ENCODE assay signal across 8 cellular contexts in the genomic region with DNA sequence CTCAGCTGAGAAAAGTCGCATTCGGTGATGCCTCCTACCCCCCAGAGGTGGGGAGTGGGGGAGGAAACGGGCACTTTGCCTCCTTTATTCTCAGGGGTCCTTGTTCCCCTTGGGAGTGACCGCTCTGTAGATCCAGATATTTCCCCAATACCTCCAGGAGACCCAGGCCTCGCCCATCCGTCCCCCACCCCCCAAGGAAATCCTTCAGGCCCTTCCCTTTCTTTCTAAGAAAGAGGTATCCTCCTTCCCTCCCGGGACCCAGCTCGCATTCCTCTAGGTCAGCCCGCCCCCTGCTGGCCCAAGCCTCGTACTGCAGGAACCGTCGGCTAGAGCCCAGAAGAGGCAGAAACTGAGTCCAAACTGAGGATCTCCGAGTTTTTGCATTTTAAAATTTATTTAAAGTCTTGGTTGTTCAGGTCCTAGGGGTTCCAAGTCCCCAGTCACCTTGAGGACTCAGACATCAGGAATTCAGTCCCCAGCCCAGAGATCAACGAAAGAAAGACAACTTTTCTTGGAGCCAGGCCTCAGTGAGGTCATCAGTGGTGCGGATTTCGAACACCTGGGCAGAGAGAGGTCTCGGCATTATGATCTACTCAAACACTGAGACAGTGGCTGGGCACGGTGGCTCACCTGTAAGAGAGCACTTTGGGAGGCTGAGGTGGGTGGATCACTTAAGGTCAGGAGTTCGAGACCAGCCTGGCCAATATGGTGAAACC. TPM values are rescaled to one million over a fixed set of nuclear protein-coding genes. Genes with fewer than 3 reads are reported as not detected.
DNase-seq lines count a peak whose midpoint lies in the region; ATAC-seq and TF ChIP-seq lines count a peak whose summit lies in the region.

No MANE protein-coding gene starts in this region.

- H3K36me3 Mint-ChIP-seq in Caco-2 (ENCODE audit: insufficient read depth, unreplicated experiment) = peaks cover 12% of the 10 kb centered on the region
- H3K36me3 Mint-ChIP-seq in activated T-helper 2 cell treated with anti-CD3 and anti-CD28 coated beads, Interferon-gamma antibody, Interleukin-2, Interleukin-4, amounts not matched to agents 10 μg/mL and 5 μg/mL and 100 μg/mL, durations not matched to agents 14 hours and 24 hours and 36 hours (ENCODE audit: low read depth) = peaks cover 40% of the 10 kb centered on the region

- H3K9me3 ChIP-seq in Caco-2 (no peaks in the 10 kb centered on the region), IMR-90 (ENCODE audit: control insufficient read depth, insufficient read depth, low read length) (no peaks in the 10 kb centered on the region), neuron (ENCODE audit: low read length) (no peaks in the 10 kb centered on the region)

- no peaks in the 10 kb centered on the region for H4K20me1 ChIP-seq in IMR-90 (ENCODE audit: insufficient read depth, low read length)

- 28% methylated on average over 8 of the region's 19 CpGs; no CpG with 5 or more reads in 1 of the 2 experiments for WGBS in IMR-90 (ENCODE audit: extremely low coverage in 2 of 2, insufficient read length in 1 of 2), 2 experiments

- H3K4me1 Mint-ChIP-seq in Caco-2 (ENCODE audit: low read depth, unreplicated experiment) = peaks cover 9% of the 10 kb centered on the region
- H3K4me1 Mint-ChIP-seq in activated T-helper 2 cell treated with anti-CD3 and anti-CD28 coated beads, Interferon-gamma antibody, Interleukin-2, Interleukin-4, amounts not matched to agents 10 μg/mL and 5 μg/mL and 100 μg/mL, durations not matched to agents 14 hours and 24 hours and 36 hours (ENCODE audit: low read depth) = peaks cover 21% of the 10 kb centered on the region

- H3K18ac ChIP-seq in IMR-90 (ENCODE audit: low read depth, low read length) = no peak overlapping the region

- no peaks in the 10 kb centered on the region for H3K27me3 Mint-ChIP-seq in Caco-2 (ENCODE audit: insufficient read depth, unreplicated experiment)
- no peaks in the 10 kb centered on the region for H3K27me3 Mint-ChIP-seq in activated T-helper 2 cell treated with anti-CD3 and anti-CD28 coated beads, Interferon-gamma antibody, Interleukin-2, Interleukin-4, amounts not matched to agents 10 μg/mL and 5 μg/mL and 100 μg/mL, durations not matched to agents 14 hours and 24 hours and 36 hours (ENCODE audit: low read depth)

- H3K9me3 Mint-ChIP-seq in Caco-2 (ENCODE audit: unreplicated experiment) = no peaks in the 10 kb centered on the region
- H3K9me3 Mint-ChIP-seq in activated T-helper 2 cell treated with anti-CD3 and anti-CD28 coated beads, Interferon-gamma antibody, Interleukin-2, Interleukin-4, amounts not matched to agents 10 μg/mL and 5 μg/mL and 100 μg/mL, durations not matched to agents 14 hours and 24 hours and 36 hours = no peaks in the 10 kb centered on the region

- no peak overlapping the region for H3K4me2 ChIP-seq in IMR-90 (ENCODE audit: low read depth, low read length)

- H2BK20ac ChIP-seq in IMR-90 (ENCODE audit: low read depth, low read length) = no peak overlapping the region

- in situ Hi-C loops in IMR-90 (cut with MboI; ENCODE audit: low sequenced_read_pairs) = loop anchor here (5.0 to 10.0 kb wide), 2 partner anchors 206 to 373 kb away; no protein-coding TSS in a partner anchor

- peak overlapping the region; percentile 1 for H2AFZ ChIP-seq in IMR-90 (replicated peaks; ENCODE audit: low read length, poor library complexity)
- peak overlapping the region; percentile 31 for H2AFZ ChIP-seq in neuron (ENCODE audit: low read depth, low read length)

- no peak overlapping the region for H3K23ac ChIP-seq in IMR-90 (ENCODE audit: low read depth, low read length)

- H2BK15ac ChIP-seq in IMR-90 (ENCODE audit: low read depth, low read length) = no peak overlapping the region

- BruUV-seq in Caco-2 (replicated peaks; lab: Mats Ljungman, UMichigan) (no TSS peak), IMR-90 (replicated peaks; lab: Mats Ljungman, UMichigan) (no TSS peak)

- CTCF ChIA-PET in Caco-2 (lab: Charles Lee) (interaction anchor here (0.5 to 1.8 kb wide), 10 partner anchors 14 to 366 kb away, joined by 3 to 16 read pairs (median 3); a partner anchor contains a TSS), IMR-90 (lab: Yijun Ruan, JAX) (interaction anchor here (0.5 to 1.0 kb wide), 3 partner anchors 206 to 217 kb away, joined by 3 to 4 read pairs (median 3); no protein-coding TSS in a partner anchor)

- intact Hi-C loops in Caco-2 (cut with micrococcal nuclease; ENCODE audit: unreplicated experiment) (loop anchor here (1.0 kb wide), 3 partner anchors 116 to 206 kb away; no protein-coding TSS in a partner anchor), IMR-90 (cut with micrococcal nuclease) (loop anchor here (1.0 to 5.0 kb wide), 5 partner anchors 115 to 365 kb away; a partner anchor contains a TSS)
- intact Hi-C loops in activated T-helper 2 cell treated with anti-CD3 and anti-CD28 coated beads, Interferon-gamma antibody, Interleukin-2, Interleukin-4, amounts not matched to agents 10 μg/mL and 5 μg/mL and 100 μg/mL, durations not matched to agents 14 hours and 24 hours and 36 hours (cut with micrococcal nuclease) = loop anchor here (1.0 kb wide), 2 partner anchors 116 to 206 kb away; no protein-coding TSS in a partner anchor

- H3K27ac ChIP-seq in IMR-90 (ENCODE audit: insufficient read depth, low read length) (no peak overlapping the region), substantia nigra (ENCODE audit: low read depth, low read length, poor library complexity, severe bottlenecking) (no peak overlapping the region)

- H4K8ac ChIP-seq in IMR-90 (ENCODE audit: low read depth in 2 of 2, low read length in 2 of 2) = no peak overlapping the region

- TF ChIP-seq POLR2A in IMR-90 (IDR thresholded peaks at IDR 0.05; ENCODE audit: low read depth, low read length) = peak; percentile 43; the same call in 1 of the 2 replicates

- no peak overlapping the region for H3K4me3 Mint-ChIP-seq in Caco-2 (ENCODE audit: unreplicated experiment)
- H3K4me3 Mint-ChIP-seq in activated T-helper 2 cell treated with anti-CD3 and anti-CD28 coated beads, Interferon-gamma antibody, Interleukin-2, Interleukin-4, amounts not matched to agents 10 μg/mL and 5 μg/mL and 100 μg/mL, durations not matched to agents 14 hours and 24 hours and 36 hours (ENCODE audit: low read depth) = no peak overlapping the region

- peak; percentile 98 for ATAC-seq in IMR-90 (ENCODE audit: low read depth)
- no peak for ATAC-seq in GM21737 (IDR thresholded peaks at IDR 0.05; ENCODE audit: unreplicated experiment)

- no peaks in the 10 kb centered on the region for H3K9me1 ChIP-seq in IMR-90 (ENCODE audit: insufficient read depth, low read length)

- no peak overlapping the region for H3K4ac ChIP-seq in IMR-90 (ENCODE audit: low read depth, low read length)

- dilution Hi-C loops in IMR-90 (cut with HindIII; ENCODE audit: low sequenced_read_pairs, unreplicated experiment) = no loop called here

- POLR2A ChIA-PET in Caco-2 (lab: Charles Lee) = no interaction called here
- POLR2A ChIA-PET in IMR-90 (lab: Charles Lee; ENCODE audit: unreplicated experiment) = no interaction called here

- H3K27me3 ChIP-seq in Caco-2 (replicated peaks; ENCODE audit: control insufficient read depth, insufficient read depth, low read length) = no peaks in the 10 kb centered on the region
- H3K27me3 ChIP-seq in IMR-90 (ENCODE audit: control insufficient read depth, insufficient read depth, low read length) = peaks cover 9% of the 10 kb centered on the region; the same call in 1 of the 2 replicates
- H3K27me3 ChIP-seq in neuron (ENCODE audit: insufficient read depth, low read length) = peaks cover 3% of the 10 kb centered on the region

- no peaks in the 10 kb centered on the region for H3K79me1 ChIP-seq in IMR-90 (ENCODE audit: low read depth in 1 of 2, low read length in 2 of 2)

- no peak overlapping the region for H2BK5ac ChIP-seq in IMR-90 (ENCODE audit: low read depth, low read length, poor library complexity, severe bottlenecking)

- peak; percentile 96 for TF ChIP-seq RAD21 in IMR-90 (IDR thresholded peaks at IDR 0.05; ENCODE audit: low read length)

- H3K9ac ChIP-seq in IMR-90 (ENCODE audit: low read depth, low read length) = no peak overlapping the region

- no peak overlapping the region for H3K14ac ChIP-seq in IMR-90 (replicated peaks; ENCODE audit: low read depth, low read length)

- DNase-seq in Caco-2 (peak; percentile 83 to 93), IMR-90 (peak; percentile 53), RKO (ENCODE audit: low spot score) (peak; percentile 54), fibroblast of the conjunctiva (ENCODE audit: low read depth) (peak; percentile 34), substantia nigra (lab: John Stamatoyannopoulos, UW) (peak in 47 of 49 donors; percentile 16 to 90 (median 74))
- DNase-seq in activated T-helper 2 cell treated with anti-CD3 and anti-CD28 coated beads, Interferon-gamma antibody, Interleukin-2, Interleukin-4, amounts not matched to agents 10 μg/mL and 5 μg/mL and 100 μg/mL, durations not matched to agents 14 hours and 24 hours and 36 hours (ENCODE audit: low spot score) = peak; percentile 64

- H2BK120ac ChIP-seq in IMR-90 (ENCODE audit: low read depth, low read length) = no peak overlapping the region

- TF ChIP-seq CTCF in Caco-2 (IDR thresholded peaks at IDR 0.05; ENCODE audit: insufficient read depth in 1 of 2, low read depth in 1 of 2, low read length in 1 of 2, severe bottlenecking in 1 of 2, unreplicated experiment in 1 of 2) (peak; percentile 98), IMR-90 (conservative IDR thresholded peaks at IDR 0.05; ENCODE audit: low read depth, low read length) (peak; percentile 95)

- no peak overlapping the region for H2AK5ac ChIP-seq in IMR-90 (ENCODE audit: low read depth, low read length)

- H3K4me3 ChIP-seq in Caco-2 (ENCODE audit: low read depth, low read length) = no peak overlapping the region
- H3K4me3 ChIP-seq in IMR-90 (ENCODE audit: insufficient read depth, low read depth, low read length) = no peak overlapping the region
- H3K4me3 ChIP-seq in neuron (ENCODE audit: low read length) = no peak overlapping the region

- peak overlapping the region; percentile 75 for H3K27ac Mint-ChIP-seq in Caco-2 (ENCODE audit: unreplicated experiment)
- H3K27ac Mint-ChIP-seq in activated T-helper 2 cell treated with anti-CD3 and anti-CD28 coated beads, Interferon-gamma antibody, Interleukin-2, Interleukin-4, amounts not matched to agents 10 μg/mL and 5 μg/mL and 100 μg/mL, durations not matched to agents 14 hours and 24 hours and 36 hours = peak overlapping the region; percentile 65

- H3K4me1 ChIP-seq in Caco-2 = peaks cover 13% of the 10 kb centered on the region
- H3K4me1 ChIP-seq in IMR-90 (ENCODE audit: control insufficient read depth, insufficient read depth, low read length) = no peaks in the 10 kb centered on the region
- H3K4me1 ChIP-seq in neuron (ENCODE audit: insufficient read depth, low read length) = peaks cover 11% of the 10 kb centered on the region

- H3K56ac ChIP-seq in IMR-90 (ENCODE audit: extremely low read depth, insufficient read depth, low read length) = no peak overlapping the region

- no peak overlapping the region for H2AK9ac ChIP-seq in IMR-90 (replicated peaks; ENCODE audit: low read depth, low read length, poor library complexity)

- H4K5ac ChIP-seq in IMR-90 (ENCODE audit: low read depth, low read length) = no peak overlapping the region

- H3K36me3 ChIP-seq in Caco-2 (ENCODE audit: control insufficient read depth, insufficient read depth, low read length) (no peaks in the 10 kb centered on the region), IMR-90 (ENCODE audit: control insufficient read depth, insufficient read depth, low read length) (no peaks in the 10 kb centered on the region), neuron (ENCODE audit: insufficient read depth, low read length) (no peaks in the 10 kb centered on the region)

- no peak overlapping the region for H4K91ac ChIP-seq in IMR-90 (ENCODE audit: insufficient read depth, low read depth, low read length)

RNA-seq across cellular contexts. Expression of a gene that starts 7.5 kb away (rescaled TPM):
- total RNA-seq in Caco-2 (2022) (21.1 and 21.2 TPM in 2 replicates), IMR-90 (2012; rRNA removed) (under 0.01 TPM in 2 replicates)
- 0.47 and 0.48 TPM in 2 replicates for polyA plus RNA-seq in IMR-90 (2012; rRNA removed)
- 0.32 and 1.2 TPM in 2 replicates for polyA plus RNA-seq in IMR-90 (2012; cell fraction: cytosol; rRNA removed)
- polyA plus RNA-seq in IMR-90 (2012; cell fraction: nucleus; rRNA removed; ENCODE audit: low replicate concordance) = 0.32 and 0.70 TPM in 2 replicates
- total RNA-seq in activated T-helper 2 cell treated with anti-CD3 and anti-CD28 coated beads, Interferon-gamma antibody, Interleukin-2, Interleukin-4, amounts not matched to agents 10 μg/mL and 5 μg/mL and 100 μg/mL, durations not matched to agents 14 hours and 24 hours and 36 hours = 4.4 and 4.5 TPM in 2 replicates

RNA-seq across cellular contexts. Expression of a gene that starts 7.7 kb away (rescaled TPM):
- total RNA-seq in Caco-2 (2022) = 0.91 TPM in 1 of 2 replicates, not detected in the other
- 0.28 TPM in 1 of 2 replicates, not detected in the other for total RNA-seq in IMR-90 (2012; rRNA removed)
- 0.33 and 0.55 TPM in 2 replicates for polyA plus RNA-seq in IMR-90 (2012; rRNA removed)
- 0.48 TPM in 1 of 2 replicates, not detected in the other for polyA plus RNA-seq in IMR-90 (2012; cell fraction: cytosol; rRNA removed)
- 0.10 TPM in 1 of 2 replicates, not detected in the other for polyA plus RNA-seq in IMR-90 (2012; cell fraction: nucleus; rRNA removed; ENCODE audit: low replicate concordance)
- total RNA-seq in activated T-helper 2 cell treated with anti-CD3 and anti-CD28 coated beads, Interferon-gamma antibody, Interleukin-2, Interleukin-4, amounts not matched to agents 10 μg/mL and 5 μg/mL and 100 μg/mL, durations not matched to agents 14 hours and 24 hours and 36 hours = 350 and 364 TPM in 2 replicates

RNA-seq across cellular contexts. Expression of a gene that starts 14.1 kb away (rescaled TPM):
- total RNA-seq in Caco-2 (2022) = 132 and 147 TPM in 2 replicates
- 18.3 and 19.2 TPM in 2 replicates for total RNA-seq in IMR-90 (2012; rRNA removed)
- 97.2 and 119 TPM in 2 replicates for polyA plus RNA-seq in IMR-90 (2012; rRNA removed)
- polyA plus RNA-seq in IMR-90 (2012; cell fraction: cytosol; rRNA removed) = 55.1 and 108 TPM in 2 replicates
- polyA plus RNA-seq in IMR-90 (2012; cell fraction: nucleus; rRNA removed; ENCODE audit: low replicate concordance) = 123 and 257 TPM in 2 replicates
- 64.0 TPM in 2 replicates for total RNA-seq in activated T-helper 2 cell treated with anti-CD3 and anti-CD28 coated beads, Interferon-gamma antibody, Interleukin-2, Interleukin-4, amounts not matched to agents 10 μg/mL and 5 μg/mL and 100 μg/mL, durations not matched to agents 14 hours and 24 hours and 36 hours

RNA-seq across cellular contexts. Expression of a gene that starts 31.9 kb away (rescaled TPM):
- total RNA-seq in Caco-2 (2022) = not detected in 2 replicates
- total RNA-seq in IMR-90 (2012; rRNA removed) = not detected in 2 replicates
- polyA plus RNA-seq in IMR-90 (2012; rRNA removed) = not detected in 2 replicates
- not detected in 2 replicates for polyA plus RNA-seq in IMR-90 (2012; cell fraction: cytosol; rRNA removed)
- polyA plus RNA-seq in IMR-90 (2012; cell fraction: nucleus; rRNA removed; ENCODE audit: low replicate concordance) = not detected in 2 replicates
- total RNA-seq in activated T-helper 2 cell treated with anti-CD3 and anti-CD28 coated beads, Interferon-gamma antibody, Interleukin-2, Interleukin-4, amounts not matched to agents 10 μg/mL and 5 μg/mL and 100 μg/mL, durations not matched to agents 14 hours and 24 hours and 36 hours = not detected in 2 replicates

RNA-seq across cellular contexts. Expression of a gene that starts 60.0 kb away (rescaled TPM):
- total RNA-seq in Caco-2 (2022) (not detected in 2 replicates), IMR-90 (2012; rRNA removed) (not detected in 2 replicates)
- not detected in 2 replicates for polyA plus RNA-seq in IMR-90 (2012; rRNA removed)
- not detected in 2 replicates for polyA plus RNA-seq in IMR-90 (2012; cell fraction: cytosol; rRNA removed)
- not detected in 2 replicates for polyA plus RNA-seq in IMR-90 (2012; cell fraction: nucleus; rRNA removed; ENCODE audit: low replicate concordance)
- total RNA-seq in activated T-helper 2 cell treated with anti-CD3 and anti-CD28 coated beads, Interferon-gamma antibody, Interleukin-2, Interleukin-4, amounts not matched to agents 10 μg/mL and 5 μg/mL and 100 μg/mL, durations not matched to agents 14 hours and 24 hours and 36 hours = not detected in 2 replicates

Comparison
In these comparisons a context has a peak if more than half of its experiments do, and no peak if none do; other contexts are left out.
1. DNase-seq: peak in every context shown above with its lines; median percentile 88 in Caco-2; 74 in substantia nigra; 64 in activated T-helper 2 cell treated with anti-CD3 and anti-CD28 coated beads, Interferon-gamma antibody, Interleukin-2, Interleukin-4, amounts not matched to agents 10 μg/mL and 5 μg/mL and 100 μg/mL, durations not matched to agents 14 hours and 24 hours and 36 hours; 54 in RKO; 53 in IMR-90; 34 in fibroblast of the conjunctiva.
2. RNA of a gene that starts 7.7 kb away (total RNA-seq): 350 to 364 TPM in activated T-helper 2 cell treated with anti-CD3 and anti-CD28 coated beads, Interferon-gamma antibody, Interleukin-2, Interleukin-4, amounts not matched to agents 10 μg/mL and 5 μg/mL and 100 μg/mL, durations not matched to agents 14 hours and 24 hours and 36 hours; 0.91 TPM in Caco-2 and 0.28 TPM in IMR-90; every median in the first group is over 100 times any median in the second.